ENCODE assay signal across 10 cellular contexts in genomic region chr22:45010532-45010900, GRCh38. TPM values are rescaled to one million over a fixed set of nuclear protein-coding genes. Genes with fewer than 3 reads are reported as not detected.
A peak's percentile ranks its signal among the peaks of the same experiment; 100 is the strongest.
DNase-seq lines count a peak whose midpoint lies in the region; ATAC-seq, FAIRE-seq and TF ChIP-seq lines count a peak whose summit lies in the region.
"Had no signal": no experiment of that assay in that cellular context is flagged by ENCODE, and none has a peak within 500 bp of the region (broad histone marks: within the 10 kb centered on the region; RNA-seq: fewer than 3 reads in every experiment).

No MANE protein-coding gene starts in this region.

- H3K4me1 ChIP-seq in DND-41 (ENCODE audit: insufficient read depth, low read length) = peaks cover 16% of the 10 kb centered on the region
- H3K4me1 ChIP-seq in OCI-LY3 (ENCODE audit: low read length) = peaks cover 4% of the 10 kb centered on the region
- H3K4me1 ChIP-seq in endothelial cell of umbilical vein (ENCODE audit: control insufficient read depth, extremely low read depth, insufficient read depth, low read length) = peaks cover 10% of the 10 kb centered on the region
- H3K4me1 ChIP-seq in prostate gland (replicated peaks) = peaks cover 3% of the 10 kb centered on the region

- DNase-seq in DND-41 (peak; percentile 39), endothelial cell of umbilical vein (ENCODE audit: low read depth, low spot score) (no peak), prostate gland (ENCODE audit: low spot score) (no peak)
- DNase-seq: activated CD4-positive, alpha-beta T cell treated with anti-CD3 and anti-CD28 coated beads for 4 hours had no signal

- H3K27ac ChIP-seq in DND-41 (ENCODE audit: low read length) (peak overlapping the region; percentile 75), OCI-LY3 (ENCODE audit: low read length) (no peak overlapping the region), endothelial cell of umbilical vein (ENCODE audit: insufficient read depth, low read depth, low read length) (no peak overlapping the region), prostate gland (peak overlapping the region; percentile 88 to 95)

- TF ChIP-seq CTCF in DND-41 (IDR thresholded peaks at IDR 0.05; ENCODE audit: borderline replicate concordance, extremely low read depth, low read length, poor library complexity, severe bottlenecking) = no peak
- TF ChIP-seq CTCF in OCI-LY3 (IDR thresholded peaks at IDR 0.05; ENCODE audit: low read depth, low read length) = no peak
- no peak for TF ChIP-seq CTCF in endothelial cell of umbilical vein (IDR thresholded peaks at IDR 0.05; ENCODE audit: extremely low read depth in 1 of 2, insufficient read depth in 1 of 2, low read depth in 1 of 2, low read length in 2 of 2)
- no peak for TF ChIP-seq CTCF in prostate gland (IDR thresholded peaks at IDR 0.05)

- H3K27me3 ChIP-seq in DND-41 (ENCODE audit: insufficient read depth, low read length, poor library complexity) (no peaks in the 10 kb centered on the region), OCI-LY3 (ENCODE audit: low read depth, low read length) (no peaks in the 10 kb centered on the region), endothelial cell of umbilical vein (ENCODE audit: control insufficient read depth in 2 of 2, insufficient read depth in 2 of 2, low read length in 2 of 2) (peaks cover 39 to 41% of the 10 kb centered on the region in 2 experiments), prostate gland (replicated peaks; ENCODE audit: insufficient read depth) (no peaks in the 10 kb centered on the region)

- FAIRE-seq in endothelial cell of umbilical vein (lab: Jason Lieb, UNC) = no peak

- H3K4me2 ChIP-seq in DND-41 (ENCODE audit: insufficient read depth, low read length) (peak overlapping the region; percentile 67), OCI-LY3 (ENCODE audit: low read length) (peak overlapping the region; percentile 62), endothelial cell of umbilical vein (ENCODE audit: insufficient read depth, low read length) (peak overlapping the region; percentile 82)

- H3K9me1 ChIP-seq in endothelial cell of umbilical vein (replicated peaks; ENCODE audit: control insufficient read depth, extremely low read depth, insufficient read depth, low read length) = no peaks in the 10 kb centered on the region

- no peaks in the 10 kb centered on the region for H3K9me3 ChIP-seq in DND-41 (ENCODE audit: insufficient read depth, low read length, severe bottlenecking)
- no peaks in the 10 kb centered on the region for H3K9me3 ChIP-seq in OCI-LY3 (ENCODE audit: insufficient read depth, low read length)
- H3K9me3 ChIP-seq in endothelial cell of umbilical vein (replicated peaks; ENCODE audit: control insufficient read depth, insufficient read depth, low read length) = no peaks in the 10 kb centered on the region
- H3K9me3 ChIP-seq in prostate gland = no peaks in the 10 kb centered on the region

- H3K79me2 ChIP-seq in DND-41 (ENCODE audit: insufficient read depth, low read length) (peaks cover 36% of the 10 kb centered on the region), OCI-LY3 (ENCODE audit: low read length) (peaks cover 36% of the 10 kb centered on the region), endothelial cell of umbilical vein (ENCODE audit: control insufficient read depth, insufficient read depth, low read length) (no peaks in the 10 kb centered on the region)

- TF ChIP-seq POLR2A in endothelial cell of umbilical vein (IDR thresholded peaks at IDR 0.05; ENCODE audit: low read depth, low read length) = no peak
- no peak for TF ChIP-seq POLR2A in prostate gland (IDR thresholded peaks at IDR 0.05)

- H2AFZ ChIP-seq in DND-41 (ENCODE audit: low read depth, low read length) (peak overlapping the region; percentile 90), OCI-LY3 (ENCODE audit: low read depth, low read length) (no peak overlapping the region; the same call in 1 of the 2 replicates), endothelial cell of umbilical vein (ENCODE audit: low read depth, low read length) (peak overlapping the region; percentile 87)

- POLR2A ChIA-PET in endothelial cell of umbilical vein (lab: Charles Lee) = no interaction called here

- 1% methylated on average over 17 of the region's 17 CpGs for WGBS in prostate gland

- H3K36me3 ChIP-seq in DND-41 (ENCODE audit: insufficient read depth, low read length) = peaks cover 9% of the 10 kb centered on the region
- no peaks in the 10 kb centered on the region for H3K36me3 ChIP-seq in OCI-LY3 (replicated peaks; ENCODE audit: low read depth, low read length)
- H3K36me3 ChIP-seq in endothelial cell of umbilical vein (ENCODE audit: control insufficient read depth in 2 of 2, extremely low read depth in 1 of 2, insufficient read depth in 2 of 2, low read length in 2 of 2) = no peaks in the 10 kb centered on the region
- H3K36me3 ChIP-seq in prostate gland = no peaks in the 10 kb centered on the region

- CTCF ChIA-PET in endothelial cell of umbilical vein (lab: Charles Lee) = no interaction called here

- 0 out of 3 replicates have a peak, but pooled peaks have one; percentile 33 for ATAC-seq in DND-41 (ENCODE audit: insufficient read depth, low read depth)
- ATAC-seq in HG02970 (IDR thresholded peaks at IDR 0.05; ENCODE audit: low FRiP score, unreplicated experiment) = no peak
- ATAC-seq in GM18870 (IDR thresholded peaks at IDR 0.05; ENCODE audit: unreplicated experiment) = no peak
- ATAC-seq in GM21390 (IDR thresholded peaks at IDR 0.05; ENCODE audit: unreplicated experiment) = no peak
- ATAC-seq in HG02623 (IDR thresholded peaks at IDR 0.05; ENCODE audit: unreplicated experiment) = no peak
- ATAC-seq: HCT116 had no signal

- H4K20me1 ChIP-seq in DND-41 (ENCODE audit: insufficient read depth, low read length) (peaks cover 6% of the 10 kb centered on the region; the same call in 1 of the 2 replicates), OCI-LY3 (ENCODE audit: insufficient read depth, low read length) (peaks cover 9% of the 10 kb centered on the region; the same call in 1 of the 2 replicates), endothelial cell of umbilical vein (replicated peaks; ENCODE audit: control insufficient read depth, extremely low read depth, insufficient read depth, low read length) (no peaks in the 10 kb centered on the region)

- intact Hi-C loops in endothelial cell of umbilical vein (cut with micrococcal nuclease) = no loop called here
- intact Hi-C loops in prostate gland (cut with DNase I) = no loop called here

- dilution Hi-C loops in endothelial cell of umbilical vein (cut with MboI; ENCODE audit: extremely low pct_ligation_motif_present, low sequenced_read_pairs) = no loop called here

- no TSS peak for BruUV-seq in endothelial cell of umbilical vein (replicated peaks; lab: Mats Ljungman, UMichigan)

- peak overlapping the region; percentile 60 to 97 for H3K4me3 ChIP-seq in DND-41 (ENCODE audit: low read depth in 1 of 2, low read length in 2 of 2)
- H3K4me3 ChIP-seq in OCI-LY3 (ENCODE audit: low read length) = peak overlapping the region; percentile 94
- peak overlapping the region in 2 of 3 experiments; percentile 43 to 56 for H3K4me3 ChIP-seq in endothelial cell of umbilical vein (replicated peaks in 1 of 3; ENCODE audit: insufficient read depth in 1 of 3, low read depth in 1 of 3, low read length in 3 of 3)
- H3K4me3 ChIP-seq in prostate gland = peak overlapping the region; percentile 59 to 60

- H3K9ac ChIP-seq in DND-41 (ENCODE audit: low read depth, low read length) (peak overlapping the region; percentile 78), OCI-LY3 (ENCODE audit: low read length) (peak overlapping the region; percentile 67), endothelial cell of umbilical vein (replicated peaks; ENCODE audit: extremely low read depth, insufficient read depth, low read length) (peak overlapping the region; percentile 37)

TF ChIP-seq in endothelial cell of umbilical vein, 7 proteins besides CTCF, POLR2A, EP300 and RAD21:
- TF ChIP-seq FOS (IDR thresholded peaks at IDR 0.05; ENCODE audit: borderline replicate concordance, insufficient read depth, low read length) (no peak), JUN (IDR thresholded peaks at IDR 0.05; ENCODE audit: borderline replicate concordance, insufficient read depth, insufficient read length, low read depth) (no peak)

RNA-seq across cellular contexts. Expression of gene PHF21B, which starts 0.7 kb away (rescaled TPM):
- total RNA-seq in endothelial cell of umbilical vein (not detected in 2 replicates), prostate gland (10 to 100 TPM in 1 of 2 donors, 1 to 10 TPM in 1; 9.7 to 27.3 TPM)
- not detected in 2 replicates for polyA plus RNA-seq in endothelial cell of umbilical vein
- not detected in 2 replicates for polyA plus RNA-seq in endothelial cell of umbilical vein (2011; cell fraction: cytosol; rRNA removed)
- not detected in 2 replicates for polyA plus RNA-seq in endothelial cell of umbilical vein (2011; cell fraction: nucleus; rRNA removed)
- not detected in 2 replicates for polyA plus RNA-seq in endothelial cell of umbilical vein (2012)
- polyA minus RNA-seq in endothelial cell of umbilical vein = not detected in 2 replicates
- not detected for polyA minus RNA-seq in endothelial cell of umbilical vein (2011; cell fraction: cytosol; rRNA and poly(A)+ RNA removed)
- polyA minus RNA-seq in endothelial cell of umbilical vein (2011; cell fraction: nucleus; rRNA and poly(A)+ RNA removed) = not detected in 2 replicates

Comparison
In these comparisons a context has a peak if more than half of its experiments do, and no peak if none do; other contexts are left out.
1. H3K27ac ChIP-seq: peak in DND-41 (single experiment) and prostate gland (2 of 2); none in OCI-LY3 (single experiment) and endothelial cell of umbilical vein (single experiment).
2. RNA of gene PHF21B, which starts 0.7 kb away (total RNA-seq): 9.7 to 27.3 TPM in prostate gland; not detected in endothelial cell of umbilical vein; every median in the first group is over 10 times any median in the second.
3. Peak in every context shown above with its lines, with median percentiles within 50 percentile points of each other: H3K4me2 ChIP-seq, H3K4me3 ChIP-seq and H3K9ac ChIP-seq.